In genomic region chr17:47894498-47895253, GRCh38 we compare ENCODE assay signal across 10 cellular contexts. TPM values are rescaled to one million over a fixed set of nuclear protein-coding genes. Genes with fewer than 3 reads are reported as not detected.
DNase-seq lines count a peak whose midpoint lies in the region; ATAC-seq, FAIRE-seq and TF ChIP-seq lines count a peak whose summit lies in the region.
"Had no signal": no experiment of that assay in that cellular context is flagged by ENCODE, and none has a peak within 500 bp of the region (broad histone marks: within the 10 kb centered on the region; RNA-seq: fewer than 3 reads in every experiment).

No MANE protein-coding gene starts in this region.

- peak overlapping the region; percentile 91 to 99 (median 97) for H3K27ac Mint-ChIP-seq in IgD-negative memory B cell
- H3K27ac Mint-ChIP-seq in central memory CD8-positive, alpha-beta T cell (ENCODE audit: low read depth), result peak overlapping the region; percentile 98

- CTCF ChIA-PET in A549 (lab: Yijun Ruan, JAX), result interaction anchor here (0.7 to 18.8 kb wide), 13 partner anchors 10 to 276 kb away, joined by 3 to 1860 read pairs (median 5); partner anchors contain the start of genes CDK5RAP3, LRRC46, MRPL10 and SCRN2

- no peak for TF ChIP-seq CTCF in A549 (IDR thresholded peaks at IDR 0.05)

- no peak for DNase-seq in A549 (ENCODE audit: low read depth in 1 of 2, low spot score in 1 of 2)
- DNase-seq in central memory CD8-positive, alpha-beta T cell (ENCODE audit: low spot score in 2 of 2), result no peak
- no peak for DNase-seq in anterior cingulate cortex (lab: John Stamatoyannopoulos, UW)
- no peak for DNase-seq in COLO668 (lab: John Stamatoyannopoulos, UW; ENCODE audit: unreplicated experiment)
- no peak for DNase-seq in DMS114 treated with DMSO at 0.1 percent for 48 hours (lab: John Stamatoyannopoulos, UW; ENCODE audit: unreplicated experiment)
- DNase-seq in effector CD8-positive, alpha-beta T cell (lab: John Stamatoyannopoulos, UW), result no peak
- DNase-seq: hippocampal formation, NCI-H446 treated with DMSO at 0.1 percent for 48 hours had no signal

- no peak for TF ChIP-seq POLR2A in A549 (IDR thresholded peaks at IDR 0.05; ENCODE audit: low read length)

- H3K4me1 Mint-ChIP-seq in IgD-negative memory B cell, result peaks cover 20 to 39% (median 34%) of the 10 kb centered on the region in 3 donors
- peaks cover 40% of the 10 kb centered on the region for H3K4me1 Mint-ChIP-seq in central memory CD8-positive, alpha-beta T cell

- H3K9ac ChIP-seq in mucosa of rectum (ENCODE audit: low read depth in 1 of 2, low read length in 2 of 2), result peak overlapping the region; percentile 97

- H3K4me3 Mint-ChIP-seq in IgD-negative memory B cell, result peak overlapping the region; percentile 80 to 98 (median 96)
- H3K4me3 Mint-ChIP-seq in central memory CD8-positive, alpha-beta T cell, result peak overlapping the region; percentile 90

- H3K4me2 ChIP-seq in A549, result peak overlapping the region; percentile 87

- peaks cover 5 to 9% of the 10 kb centered on the region in 2 donors for H3K36me3 ChIP-seq in mucosa of rectum (ENCODE audit: control insufficient read depth in 2 of 2, insufficient read depth in 2 of 2, low read length in 2 of 2)

- H3K9me3 ChIP-seq in A549, result no peaks in the 10 kb centered on the region
- no peaks in the 10 kb centered on the region for H3K9me3 ChIP-seq in mucosa of rectum (ENCODE audit: control insufficient read depth in 2 of 2, low read length in 2 of 2)

- WGBS in A549 (ENCODE audit: missing lambda C conversion rate), result 46% methylated on average over 10 of the region's 10 CpGs

- TF ChIP-seq RAD21 in A549 (conservative IDR thresholded peaks at IDR 0.05 in 1 of 2, IDR thresholded peaks at IDR 0.05 in 1 of 2), result peak in 1 of 2 experiments; percentile 18; a peak in 1 of 5 replicates

- peaks cover 6% of the 10 kb centered on the region for H3K36me3 Mint-ChIP-seq in IgD-negative memory B cell
- H3K36me3 Mint-ChIP-seq in central memory CD8-positive, alpha-beta T cell (ENCODE audit: insufficient read depth), result peaks cover 18% of the 10 kb centered on the region

- POLR2A ChIA-PET in A549 (lab: Yijun Ruan, JAX), result interaction anchor here (0.6 to 1.8 kb wide), 23 partner anchors 9 to 1297 kb away, joined by 3 to 38 read pairs (median 7); partner anchors contain the start of genes CDK5RAP3, KPNB1, LRRC46 and MRPL10

- no peaks in the 10 kb centered on the region for H3K27me3 ChIP-seq in mucosa of rectum (ENCODE audit: control insufficient read depth in 2 of 2, insufficient read depth in 2 of 2, low read length in 2 of 2)

- no peaks in the 10 kb centered on the region for H3K27me3 Mint-ChIP-seq in IgD-negative memory B cell
- H3K27me3 Mint-ChIP-seq in central memory CD8-positive, alpha-beta T cell, result no peaks in the 10 kb centered on the region

- no peak for TF ChIP-seq EP300 in A549 (IDR thresholded peaks at IDR 0.05)

- H3K4me3 ChIP-seq in A549, result peak overlapping the region; percentile 86
- H3K4me3 ChIP-seq in mucosa of rectum (ENCODE audit: low read length in 2 of 2), result peak overlapping the region; percentile 96

- H3K4me1 ChIP-seq in A549 (peaks cover 17% of the 10 kb centered on the region; the same call in 2 of the 3 replicates), mucosa of rectum (ENCODE audit: control insufficient read depth in 2 of 2, insufficient read depth in 2 of 2, low read length in 2 of 2) (peaks cover 4 to 12% of the 10 kb centered on the region in 2 donors)

- no peak for FAIRE-seq in A549 (lab: Jason Lieb, UNC)

- H3K27ac ChIP-seq in A549 (peak overlapping the region; percentile 89), mucosa of rectum (ENCODE audit: low read depth in 2 of 2, low read length in 2 of 2) (peak overlapping the region; percentile 90 to 94)

- no peak for ATAC-seq in A549
- no peak for ATAC-seq in central memory CD8-positive, alpha-beta T cell (replicated peaks; ENCODE audit: extremely low read depth, poor library complexity, severe bottlenecking)

- H3K9me3 Mint-ChIP-seq in IgD-negative memory B cell, result no peaks in the 10 kb centered on the region
- no peaks in the 10 kb centered on the region for H3K9me3 Mint-ChIP-seq in central memory CD8-positive, alpha-beta T cell

TF ChIP-seq in A549, 52 proteins besides CTCF, POLR2A, EP300 and RAD21:
- TF ChIP-seq SMC3 (IDR thresholded peaks at IDR 0.05) (no peak), MAZ (IDR thresholded peaks at IDR 0.05; ENCODE audit: borderline replicate concordance, low read depth, low read length) (no peak), NFE2L2 (conservative IDR thresholded peaks at IDR 0.05; ENCODE audit: low read length) (0 out of 2 replicates have a peak, but pooled peaks have one; percentile 6), ZC3H11A (IDR thresholded peaks at IDR 0.05) (no peak)

RNA-seq across cellular contexts. Expression of gene SP2, which starts 1.4 kb away (rescaled TPM):
- polyA plus RNA-seq in A549 (2011; rRNA removed) (6.2 and 8.0 TPM in 2 replicates), A549 (2017; fragmentation: RNase III; extraction: RNeasy Plus Mini Kit Qiagen cat#74134 plus additional on column Dnase treatment) (10.5 to 13.4 TPM (median 11.6 TPM) in 3 replicates), IgD-negative memory B cell (13.7 TPM)
- 13.9 and 19.3 TPM in 2 replicates for polyA plus RNA-seq in A549 (2012; cell fraction: cytosol; rRNA removed)
- polyA plus RNA-seq in A549 (2012; cell fraction: nucleus; rRNA removed), result 16.8 and 18.2 TPM in 2 replicates
- polyA minus RNA-seq in A549 (2011; rRNA and poly(A)+ RNA removed), result 4.5 and 6.0 TPM in 2 replicates

RNA-seq across cellular contexts. Expression of gene SP6, which starts 43.7 kb away (rescaled TPM):
- polyA plus RNA-seq in A549 (2011; rRNA removed), result 0.61 and 0.67 TPM in 2 replicates
- 0.83 and 1.4 TPM in 2 replicates for polyA plus RNA-seq in A549 (2012; cell fraction: cytosol; rRNA removed)
- 1.8 and 2.6 TPM in 2 replicates for polyA plus RNA-seq in A549 (2012; cell fraction: nucleus; rRNA removed)
- 2.0 to 2.3 TPM (median 2.1 TPM) in 3 replicates for polyA plus RNA-seq in A549 (2017; fragmentation: RNase III; extraction: RNeasy Plus Mini Kit Qiagen cat#74134 plus additional on column Dnase treatment)
- 0.24 and 0.50 TPM in 2 replicates for polyA minus RNA-seq in A549 (2011; rRNA and poly(A)+ RNA removed)
- polyA plus RNA-seq in IgD-negative memory B cell, result not detected

RNA-seq across cellular contexts. Expression of gene PNPO, which starts 46.7 kb away (rescaled TPM):
- polyA plus RNA-seq in A549 (2011; rRNA removed) (40.8 and 43.4 TPM in 2 replicates), A549 (2017; fragmentation: RNase III; extraction: RNeasy Plus Mini Kit Qiagen cat#74134 plus additional on column Dnase treatment) (28.7 to 29.8 TPM (median 29.5 TPM) in 3 replicates), IgD-negative memory B cell (17.4 TPM)
- polyA plus RNA-seq in A549 (2012; cell fraction: cytosol; rRNA removed), result 23.8 and 27.6 TPM in 2 replicates
- polyA plus RNA-seq in A549 (2012; cell fraction: nucleus; rRNA removed), result 14.3 and 18.6 TPM in 2 replicates
- 80.8 and 86.2 TPM in 2 replicates for polyA minus RNA-seq in A549 (2011; rRNA and poly(A)+ RNA removed)

RNA-seq across cellular contexts. Expression of gene SCRN2, which starts 53.6 kb away (rescaled TPM):
- polyA plus RNA-seq in A549 (2011; rRNA removed) (20.7 and 25.8 TPM in 2 replicates), A549 (2017; fragmentation: RNase III; extraction: RNeasy Plus Mini Kit Qiagen cat#74134 plus additional on column Dnase treatment) (37.3 to 47.7 TPM (median 43.7 TPM) in 3 replicates), IgD-negative memory B cell (19.8 TPM)
- polyA plus RNA-seq in A549 (2012; cell fraction: cytosol; rRNA removed), result 52.9 and 61.8 TPM in 2 replicates
- polyA plus RNA-seq in A549 (2012; cell fraction: nucleus; rRNA removed), result 177 and 179 TPM in 2 replicates
- polyA minus RNA-seq in A549 (2011; rRNA and poly(A)+ RNA removed), result 20.0 and 22.6 TPM in 2 replicates
